ENCODE assay signal across 13 cellular contexts in the genomic region with DNA sequence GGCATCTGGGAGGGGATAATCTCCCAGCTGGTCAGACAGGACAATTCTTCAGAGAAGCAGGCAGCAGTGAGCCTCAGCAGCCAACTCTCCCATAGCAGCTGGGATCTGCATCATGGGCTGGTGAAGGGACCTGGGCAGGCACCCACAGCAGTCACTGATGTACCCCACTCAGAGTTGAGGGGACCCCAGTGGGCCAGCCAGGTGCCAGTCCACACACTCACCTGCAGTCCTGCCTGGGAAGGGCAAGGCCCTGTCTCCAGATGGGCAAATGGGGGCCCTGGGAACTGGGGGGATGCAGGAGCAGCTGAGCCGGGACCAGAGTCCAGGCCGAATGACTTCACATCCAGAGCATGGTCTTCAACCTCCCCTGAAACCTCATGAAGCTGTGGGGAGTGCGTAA.
"Had no signal": no experiment of that assay in that cellular context is flagged by ENCODE, and none has a peak within 500 bp of the region (broad histone marks: within the 10 kb centered on the region; RNA-seq: fewer than 3 reads in every experiment).

No MANE protein-coding gene starts in this region.

- H3K27me3 ChIP-seq: adrenal gland, pancreas, tibial artery had no signal

- DNase-seq: activated CD4-positive, alpha-beta T cell treated with anti-CD3 and anti-CD28 coated beads for 1 hour; activated CD8-positive, alpha-beta memory T cell treated with anti-CD3 and anti-CD28 coated beads for 24 hours; activated CD8-positive, alpha-beta memory T cell treated with anti-CD3 and anti-CD28 coated beads, Interleukin-2, amount 50 U/mL, for 48 hours; activated effector memory CD4-positive, alpha-beta T cell treated with anti-CD3 and anti-CD28 coated beads, Interleukin-2, amount 50 U/mL, for 16 hours; activated naive CD4-positive, alpha-beta T cell treated with anti-CD3 and anti-CD28 coated beads, Interleukin-2, amount 50 U/mL, for 16 hours; activated T-cell treated with anti-CD3 and anti-CD28 coated beads, Interleukin-2, amount 50 U/mL, for 48 hours; midbrain; stimulated activated naive CD4-positive, alpha-beta T cell; WERI-Rb-1 had no signal

- H3K27ac ChIP-seq: adrenal gland, pancreas, tibial artery, WERI-Rb-1 had no signal

- ATAC-seq: left lobe of liver, pancreas had no signal
